In genomic region chr12:125071456-125071855, GRCh38 we compare ENCODE assay signal across 1 cellular context.
TF ChIP-seq lines count a peak whose summit lies in the region.

No MANE protein-coding gene starts in this region.

TF ChIP-seq in K562, 482 proteins besides CTCF, POLR2A, EP300 and RAD21:
- no peak for TF ChIP-seq NKRF (IDR thresholded peaks at IDR 0.05; ENCODE audit: borderline replicate concordance)
- no peak for TF ChIP-seq MCM3 (IDR thresholded peaks at IDR 0.05)
- TF ChIP-seq KHSRP (IDR thresholded peaks at IDR 0.05), result no peak
